8 cellular contexts compared by ENCODE assay signal in genomic region chr5:157143127-157143959, GRCh38. TPM values are rescaled to one million over a fixed set of nuclear protein-coding genes. Genes with fewer than 3 reads are reported as not detected.
DNase-seq lines count a peak whose midpoint lies in the region.

No MANE protein-coding gene starts in this region.

- H3K27me3 ChIP-seq in MG63: no peaks in the 10 kb centered on the region

- H3K9me3 Mint-ChIP-seq in T-helper 2 cell treated with Interferon-gamma antibody and Interleukin-4, amounts not matched to agents 5 μg/mL and 100 μg/mL, for 36 hours: peaks cover 3% of the 10 kb centered on the region

- peak overlapping the region; percentile 84 for H3K4me3 ChIP-seq in MG63

- H3K9me3 ChIP-seq in MG63: no peaks in the 10 kb centered on the region

- H3K27ac Mint-ChIP-seq in T-helper 2 cell treated with Interferon-gamma antibody and Interleukin-4, amounts not matched to agents 5 μg/mL and 100 μg/mL, for 36 hours: peak overlapping the region; percentile 99

- H3K36me3 ChIP-seq in MG63: peaks cover 14% of the 10 kb centered on the region

- H3K4me1 Mint-ChIP-seq in T-helper 2 cell treated with Interferon-gamma antibody and Interleukin-4, amounts not matched to agents 5 μg/mL and 100 μg/mL, for 36 hours (ENCODE audit: low read depth): peaks cover 49% of the 10 kb centered on the region

- H3K36me3 Mint-ChIP-seq in T-helper 2 cell treated with Interferon-gamma antibody and Interleukin-4, amounts not matched to agents 5 μg/mL and 100 μg/mL, for 36 hours (ENCODE audit: low read depth): peaks cover 28% of the 10 kb centered on the region

- DNase-seq in NCI-H1417 (lab: John Stamatoyannopoulos, UW) (peak; percentile 76 to 83 (median 80)), NCI-H1417 treated with DMSO at 0.1 percent for 48 hours (lab: John Stamatoyannopoulos, UW) (no peak), HCEC 1CT (peak; percentile 21), MG63 (peak; percentile 40), caudate nucleus (lab: John Stamatoyannopoulos, UW) (peak in 42 of 61 donors; percentile 5 to 79 (median 50)), kidney tubule cell (ENCODE audit: low spot score) (peak; percentile 34)
- peak; percentile 66 for DNase-seq in T-helper 2 cell treated with Interferon-gamma antibody and Interleukin-4, amounts not matched to agents 5 μg/mL and 100 μg/mL, for 36 hours (ENCODE audit: low spot score)
- peak; percentile 60 for DNase-seq in stimulated activated CD4-positive, alpha-beta T cell treated with anti-CD3 and anti-CD28 coated beads, Interleukin-4, amount 100 ng/mL, for 24 hours

- peak overlapping the region; percentile 90 for H3K4me3 Mint-ChIP-seq in T-helper 2 cell treated with Interferon-gamma antibody and Interleukin-4, amounts not matched to agents 5 μg/mL and 100 μg/mL, for 36 hours

- peak overlapping the region; percentile 95 for H3K27ac ChIP-seq in caudate nucleus (ENCODE audit: low read depth, low read length)

- peaks cover 2% of the 10 kb centered on the region for H3K27me3 Mint-ChIP-seq in T-helper 2 cell treated with Interferon-gamma antibody and Interleukin-4, amounts not matched to agents 5 μg/mL and 100 μg/mL, for 36 hours (ENCODE audit: low read depth)

RNA-seq across cellular contexts. Expression of gene MED7, which starts 0.7 kb away (rescaled TPM):
- total RNA-seq in MG63 (2014; rRNA removed; shearing (Covaris generic); ENCODE audit: low replicate concordance): 15.4 and 27.6 TPM in 2 replicates

RNA-seq across cellular contexts. Expression of gene GARIN3, which starts 22.7 kb away (rescaled TPM):
- not detected in 2 replicates for total RNA-seq in MG63 (2014; rRNA removed; shearing (Covaris generic); ENCODE audit: low replicate concordance)

RNA-seq across cellular contexts. Expression of gene HAVCR2, which starts 34.5 kb away (rescaled TPM):
- total RNA-seq in MG63 (2014; rRNA removed; shearing (Covaris generic); ENCODE audit: low replicate concordance): 0.23 TPM in 1 of 2 replicates, not detected in the other

RNA-seq across cellular contexts. Expression of gene ITK, which starts 37.3 kb away (rescaled TPM):
- not detected in 2 replicates for total RNA-seq in MG63 (2014; rRNA removed; shearing (Covaris generic); ENCODE audit: low replicate concordance)
